ENCODE assay signal across 21 cellular contexts in the genomic region with DNA sequence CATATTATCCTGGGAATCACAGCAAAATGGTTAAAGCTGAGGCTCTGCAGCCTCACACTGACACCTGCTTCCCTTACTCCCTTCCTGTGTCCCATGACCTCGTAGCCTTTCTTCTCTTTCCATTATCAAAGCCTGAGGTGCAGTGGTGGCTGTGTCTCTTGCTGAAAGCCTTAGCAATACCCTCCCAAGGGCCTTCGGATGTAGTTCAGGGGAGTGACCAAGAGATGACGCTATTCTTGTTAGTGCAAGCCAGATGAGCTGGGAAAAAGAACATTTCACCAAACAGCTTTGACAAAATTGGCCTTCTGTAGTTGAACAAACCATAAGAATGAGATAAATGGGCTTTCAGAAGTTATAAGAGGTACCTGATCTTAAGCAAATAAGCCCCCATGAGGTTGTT. TPM values are rescaled to one million over a fixed set of nuclear protein-coding genes. Genes with fewer than 3 reads are reported as not detected.
"Had no signal": no experiment of that assay in that cellular context is flagged by ENCODE, and none has a peak within 500 bp of the region (broad histone marks: within the 10 kb centered on the region; RNA-seq: fewer than 3 reads in every experiment).

No MANE protein-coding gene starts in this region.

- DNase-seq: activated CD4-positive, alpha-beta memory T cell treated with anti-CD3 and anti-CD28 coated beads, Interleukin-2, amount 10 ng/mL, durations not matched to agents 7 days and 5 days; activated CD4-positive, alpha-beta T cell treated with anti-CD3 and anti-CD28 coated beads for 36 hours; activated CD4-positive, alpha-beta T cell treated with anti-CD3 and anti-CD28 coated beads, Interleukin-2, amount 50 U/mL, for 1 hour; activated naive CD4-positive, alpha-beta T cell treated with Interleukin-2 at 50 U/mL for 16 hours; activated naive CD8-positive, alpha-beta T cell treated with anti-CD3 and anti-CD28 coated beads, Interleukin-2, amount 50 U/mL, for 24 hours; amniotic stem cell; body of pancreas; MM.1S; NCI-H1105; NCI-H1436; NCI-H1694 treated with DMSO at 0.1 percent for 48 hours; NCI-H2029 treated with DMSO at 0.1 percent for 48 hours; NCI-H510A treated with DMSO at 0.1 percent for 48 hours; NCI-H82; SIG-M5; T-helper 17 cell; T-helper 9 cell had no signal

- H3K4me1 Mint-ChIP-seq: activated CD4-positive, alpha-beta memory T cell treated with anti-CD3 and anti-CD28 coated beads, Interleukin-2, amount 10 ng/mL, durations not matched to agents 7 days and 5 days; activated CD4-positive, alpha-beta T cell treated with anti-CD3 and anti-CD28 coated beads for 36 hours; activated naive CD8-positive, alpha-beta T cell treated with anti-CD3 and anti-CD28 coated beads, Interleukin-2, amount 50 U/mL, for 24 hours; central memory CD8-positive, alpha-beta T cell; T-helper 17 cell had no signal

- ATAC-seq: activated CD4-positive, alpha-beta T cell treated with anti-CD3 and anti-CD28 coated beads for 36 hours; activated naive CD4-positive, alpha-beta T cell treated with anti-CD3 and anti-CD28 coated beads, Interleukin-2, amount 50 U/mL, for 72 hours; activated naive CD8-positive, alpha-beta T cell treated with anti-CD3 and anti-CD28 coated beads, Interleukin-2, amount 50 U/mL, for 24 hours; body of pancreas; T-helper 17 cell had no signal

- H3K27me3 ChIP-seq: ascending aorta, body of pancreas had no signal

- H3K36me3 Mint-ChIP-seq: activated naive CD4-positive, alpha-beta T cell treated with anti-CD3 and anti-CD28 coated beads, Interleukin-2, amount 50 U/mL, for 72 hours had no signal

- H3K4me3 ChIP-seq: ascending aorta, body of pancreas had no signal

- H3K4me3 Mint-ChIP-seq: activated CD4-positive, alpha-beta memory T cell treated with anti-CD3 and anti-CD28 coated beads, Interleukin-2, amount 10 ng/mL, durations not matched to agents 7 days and 5 days; activated CD4-positive, alpha-beta T cell treated with anti-CD3 and anti-CD28 coated beads for 36 hours; activated naive CD8-positive, alpha-beta T cell treated with anti-CD3 and anti-CD28 coated beads, Interleukin-2, amount 50 U/mL, for 24 hours; central memory CD8-positive, alpha-beta T cell; T-helper 17 cell had no signal

- H3K4me1 ChIP-seq: ascending aorta, body of pancreas had no signal

- H3K27ac ChIP-seq: ascending aorta, body of pancreas had no signal

- H3K9me3 Mint-ChIP-seq: activated CD4-positive, alpha-beta memory T cell treated with anti-CD3 and anti-CD28 coated beads, Interleukin-2, amount 10 ng/mL, durations not matched to agents 7 days and 5 days; activated naive CD4-positive, alpha-beta T cell treated with anti-CD3 and anti-CD28 coated beads, Interleukin-2, amount 50 U/mL, for 72 hours; central memory CD8-positive, alpha-beta T cell had no signal

- H3K9me3 ChIP-seq: body of pancreas had no signal

- H3K27ac Mint-ChIP-seq: activated CD4-positive, alpha-beta memory T cell treated with anti-CD3 and anti-CD28 coated beads, Interleukin-2, amount 10 ng/mL, durations not matched to agents 7 days and 5 days; activated CD4-positive, alpha-beta T cell treated with anti-CD3 and anti-CD28 coated beads for 36 hours; activated naive CD8-positive, alpha-beta T cell treated with anti-CD3 and anti-CD28 coated beads, Interleukin-2, amount 50 U/mL, for 24 hours; T-helper 17 cell had no signal

- H3K36me3 ChIP-seq: ascending aorta had no signal

- H3K27me3 Mint-ChIP-seq: T-helper 17 cell had no signal

RNA-seq across cellular contexts. Expression of a gene that starts 31.6 kb away (rescaled TPM):
- total RNA-seq: RPMI7951 had no signal
